22 cellular contexts compared by ENCODE assay signal in genomic region chr7:108424013-108424412, GRCh38.
"Had no signal": no experiment of that assay in that cellular context is flagged by ENCODE, and none has a peak within 500 bp of the region (broad histone marks: within the 10 kb centered on the region; RNA-seq: fewer than 3 reads in every experiment).

No MANE protein-coding gene starts in this region.

- ATAC-seq: left colon; left ventricle myocardium superior; psoas muscle; right lobe of liver; stimulated activated effector memory CD8-positive, alpha-beta T cell treated with anti-CD3 and anti-CD28 coated beads, Interleukin-12 subunit alpha, Interleukin-12 subunit beta, amount 100 ng/mL, for 72 hours had no signal

- H3K4me3 ChIP-seq: dorsolateral prefrontal cortex, lung, psoas muscle, right lobe of liver, thoracic aorta had no signal

- H3K27me3 ChIP-seq: dorsolateral prefrontal cortex, right lobe of liver had no signal

- DNase-seq: cortex of kidney; dorsolateral prefrontal cortex; effector CD8-positive, alpha-beta T cell; foreskin melanocyte; head of caudate nucleus; hippocampal formation; left colon; left ventricle myocardium superior; mesenchymal stem cell; midbrain; naive B cell; psoas muscle; retina; right lobe of liver; stimulated activated CD4-positive, alpha-beta T cell treated with anti-CD3 and anti-CD28 coated beads, Interleukin-4, amount 100 ng/mL, for 1 hour; stimulated activated CD8-positive, alpha-beta memory T cell treated with anti-CD3 and anti-CD28 coated beads, Interleukin-4, amount 100 ng/mL, for 48 hours; trophoblast cell had no signal

- H3K27ac Mint-ChIP-seq: naive B cell; stimulated activated effector memory CD8-positive, alpha-beta T cell treated with anti-CD3 and anti-CD28 coated beads, Interleukin-12 subunit alpha, Interleukin-12 subunit beta, amount 100 ng/mL, for 72 hours; stimulated activated naive CD8-positive, alpha-beta T cell treated with anti-CD3 and anti-CD28 coated beads, Interleukin-15, Interleukin-2, amounts not matched to agents 100 ng/mL and 50 ng/mL, for 24 hours had no signal

- H3K9me3 Mint-ChIP-seq: stimulated activated effector memory CD8-positive, alpha-beta T cell treated with anti-CD3 and anti-CD28 coated beads, Interleukin-12 subunit alpha, Interleukin-12 subunit beta, amount 100 ng/mL, for 72 hours; stimulated activated naive CD8-positive, alpha-beta T cell treated with anti-CD3 and anti-CD28 coated beads, Interleukin-15, Interleukin-2, amounts not matched to agents 100 ng/mL and 50 ng/mL, for 24 hours had no signal

- H3K4me1 Mint-ChIP-seq: stimulated activated effector memory CD8-positive, alpha-beta T cell treated with anti-CD3 and anti-CD28 coated beads, Interleukin-12 subunit alpha, Interleukin-12 subunit beta, amount 100 ng/mL, for 72 hours had no signal

- H3K36me3 Mint-ChIP-seq: naive B cell; stimulated activated effector memory CD8-positive, alpha-beta T cell treated with anti-CD3 and anti-CD28 coated beads, Interleukin-12 subunit alpha, Interleukin-12 subunit beta, amount 100 ng/mL, for 72 hours had no signal

- H3K36me3 ChIP-seq: neutrophil, right lobe of liver, thoracic aorta had no signal

- H3K4me3 Mint-ChIP-seq: stimulated activated effector memory CD8-positive, alpha-beta T cell treated with anti-CD3 and anti-CD28 coated beads, Interleukin-12 subunit alpha, Interleukin-12 subunit beta, amount 100 ng/mL, for 72 hours; stimulated activated naive CD8-positive, alpha-beta T cell treated with anti-CD3 and anti-CD28 coated beads, Interleukin-15, Interleukin-2, amounts not matched to agents 100 ng/mL and 50 ng/mL, for 24 hours had no signal

- H3K9me3 ChIP-seq: neutrophil, psoas muscle, right lobe of liver, thoracic aorta had no signal

- H3K4me1 ChIP-seq: psoas muscle, right lobe of liver had no signal

- H3K27ac ChIP-seq: neutrophil, psoas muscle, right lobe of liver, thoracic aorta had no signal
